In the genomic region with DNA sequence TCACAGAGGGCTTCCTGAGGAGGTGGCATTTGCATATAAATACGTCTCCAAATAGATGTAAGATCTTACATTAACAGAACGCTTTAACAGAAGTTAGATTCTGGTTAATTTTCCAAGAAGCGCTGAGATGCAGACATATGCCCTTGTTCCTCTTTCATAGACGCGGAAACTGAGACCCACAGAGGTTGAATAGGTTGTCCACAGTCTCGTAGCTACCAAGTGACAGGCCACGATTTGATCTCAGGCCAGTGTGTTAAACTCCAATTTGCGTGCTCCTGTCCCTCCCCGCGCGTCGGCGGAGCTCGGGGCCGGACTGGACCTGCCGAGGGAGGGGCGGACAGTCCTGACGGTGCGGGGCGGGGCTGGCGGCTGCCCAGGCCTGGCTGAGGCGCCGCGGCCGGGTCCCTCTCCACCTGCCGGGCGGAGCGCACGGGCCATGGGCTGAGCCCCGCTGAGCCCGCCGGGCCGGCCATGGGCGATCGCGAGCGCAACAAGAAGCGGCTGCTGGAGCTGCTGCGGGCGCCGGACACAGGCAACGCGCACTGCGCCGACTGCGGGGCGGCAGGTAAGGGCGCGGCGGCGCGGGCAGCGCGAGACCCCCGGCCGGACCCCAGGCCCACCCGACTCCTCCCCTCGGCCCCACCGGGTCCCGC, we compare ENCODE assay signal across 8 cellular contexts. TPM values are rescaled to one million over a fixed set of nuclear protein-coding genes. Genes with fewer than 3 reads are reported as not detected.
DNase-seq lines count a peak whose midpoint lies in the region; ATAC-seq and TF ChIP-seq lines count a peak whose summit lies in the region.

A gene with protein sequence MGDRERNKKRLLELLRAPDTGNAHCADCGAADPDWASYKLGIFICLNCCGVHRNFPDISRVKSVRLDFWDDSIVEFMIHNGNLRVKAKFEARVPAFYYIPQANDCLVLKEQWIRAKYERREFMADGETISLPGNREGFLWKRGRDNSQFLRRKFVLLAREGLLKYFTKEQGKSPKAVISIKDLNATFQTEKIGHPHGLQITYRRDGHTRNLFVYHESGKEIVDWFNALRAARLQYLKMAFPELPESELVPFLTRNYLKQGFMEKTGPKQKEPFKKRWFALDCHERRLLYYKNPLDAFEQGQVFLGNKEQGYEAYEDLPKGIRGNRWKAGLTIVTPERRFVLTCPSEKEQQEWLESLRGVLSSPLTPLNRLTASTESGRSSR (plus strand): TSS at position 402 of the 653 bp plus-strand sequence. CDS start 70 bp downstream, at position 472.

- DNase-seq in activated T-cell treated with anti-CD3 and anti-CD28 coated beads, Interleukin-2, amount 50 U/mL, for 4 hours, result no peak
- DNase-seq in activated T-cell treated with anti-CD3 and anti-CD28 coated beads for 4 hours (no peak), PC-9 (peak in 1 of 2 experiments; percentile 54), lung microvascular endothelial cell (ENCODE audit: low read depth in 2 of 2) (peak; percentile 10 to 32), testis (peak; percentile 46), GOT3 (lab: John Stamatoyannopoulos, UW) (no peak)

- BruUV-seq in PC-9 (replicated peaks; lab: Mats Ljungman, UMichigan), result no TSS peak

- no peaks in the 10 kb centered on the region for H3K9me2 ChIP-seq in PC-9 (ENCODE audit: insufficient read depth)

- no peak within 1 kb of the TSS for H2AFZ ChIP-seq in PC-9

- H3K27me3 ChIP-seq in PC-9 (ENCODE audit: insufficient read depth, low read depth), result peaks cover 37% of the 10 kb centered on the region
- peaks cover 57% of the 10 kb centered on the region for H3K27me3 ChIP-seq in ectodermal cell (ENCODE audit: control insufficient read depth, insufficient read depth, low read length, poor library complexity, severe bottlenecking)
- H3K27me3 ChIP-seq in testis, result no peaks in the 10 kb centered on the region

- peaks cover 45% of the 10 kb centered on the region for H3K27me3 Mint-ChIP-seq in activated T-cell treated with anti-CD3 and anti-CD28 coated beads, Interleukin-2, amount 50 U/mL, for 4 hours (ENCODE audit: low read depth)

- no peaks in the 10 kb centered on the region for H3F3A ChIP-seq in PC-9 (ENCODE audit: insufficient read depth, low read depth)

- no peaks in the 10 kb centered on the region for H3K79me2 ChIP-seq in PC-9 (ENCODE audit: low read depth)

- peak; percentile 41 to 45 for ATAC-seq in activated T-cell treated with anti-CD3 and anti-CD28 coated beads, Interleukin-2, amount 50 U/mL, for 4 hours
- no peak for ATAC-seq in HG03025 (IDR thresholded peaks at IDR 0.05; ENCODE audit: low FRiP score, unreplicated experiment)

- H3K4me3 Mint-ChIP-seq in activated T-cell treated with anti-CD3 and anti-CD28 coated beads, Interleukin-2, amount 50 U/mL, for 4 hours, result peak within 1 kb of the TSS; percentile 70

- H3K9me3 Mint-ChIP-seq in activated T-cell treated with anti-CD3 and anti-CD28 coated beads, Interleukin-2, amount 50 U/mL, for 4 hours, result no peaks in the 10 kb centered on the region

- H3K9me3 ChIP-seq in PC-9 (ENCODE audit: insufficient read depth, low read depth) (no peaks in the 10 kb centered on the region), ectodermal cell (ENCODE audit: control insufficient read depth, low read length) (no peaks in the 10 kb centered on the region), testis (no peaks in the 10 kb centered on the region)

- H3K27ac ChIP-seq in PC-9, result no peak within 1 kb of the TSS
- H3K27ac ChIP-seq in ectodermal cell (ENCODE audit: insufficient read depth, low read depth, low read length, poor library complexity, severe bottlenecking), result no peak within 1 kb of the TSS
- H3K27ac ChIP-seq in testis, result peak within 1 kb of the TSS in 1 of 2 donors; percentile 19

- 3% methylated on average over 60 of the region's 60 CpGs for WGBS in ectodermal cell, 2 experiments
- WGBS in testis, 2 donors, result 3 to 7% methylated on average over 6 to 50 of the region's 60 CpGs

- H3K4me1 Mint-ChIP-seq in activated T-cell treated with anti-CD3 and anti-CD28 coated beads, Interleukin-2, amount 50 U/mL, for 4 hours (ENCODE audit: low read depth), result peaks cover 13% of the 10 kb centered on the region

- H3K4me1 ChIP-seq in PC-9 (replicated peaks; ENCODE audit: insufficient read depth) (no peaks in the 10 kb centered on the region), ectodermal cell (ENCODE audit: control insufficient read depth, insufficient read depth, low read length) (peaks cover 9% of the 10 kb centered on the region), testis (peaks cover 6% of the 10 kb centered on the region)

- TF ChIP-seq POLR2A in testis (IDR thresholded peaks at IDR 0.05), result no peak

- intact Hi-C loops in PC-9 (cut with micrococcal nuclease; ENCODE audit: unreplicated experiment) (loop anchor here (5.0 kb wide), 1 partner anchor 51 kb away; a partner anchor contains a TSS), testis (cut with DNase I; ENCODE audit: low total_unique reads) (no loop called here)

- CTCF ChIA-PET in PC-9 (lab: Charles Lee), result no interaction called here

- TF ChIP-seq CTCF in PC-9 (conservative IDR thresholded peaks at IDR 0.05) (no peak), testis (IDR thresholded peaks at IDR 0.05) (no peak)

- H4K20me1 ChIP-seq in PC-9 (ENCODE audit: insufficient read depth), result 0 out of 2 replicates have a peak, but pooled peaks cover 3% of the 10 kb centered on the region

- H3K4me3 ChIP-seq in PC-9, result peak within 1 kb of the TSS; percentile 42; the same call in 1 of the 2 replicates
- peak within 1 kb of the TSS; percentile 41 for H3K4me3 ChIP-seq in ectodermal cell (ENCODE audit: insufficient read depth, low read depth, low read length)
- peak within 1 kb of the TSS; percentile 49 to 55 for H3K4me3 ChIP-seq in testis

- H3K4me2 ChIP-seq in PC-9, result peak within 1 kb of the TSS; percentile 69

- H3K36me3 Mint-ChIP-seq in activated T-cell treated with anti-CD3 and anti-CD28 coated beads, Interleukin-2, amount 50 U/mL, for 4 hours (ENCODE audit: insufficient read depth), result no peaks in the 10 kb centered on the region

- POLR2A ChIA-PET in PC-9 (lab: Charles Lee; ENCODE audit: unreplicated experiment), result no interaction called here

- H3K36me3 ChIP-seq in PC-9 (ENCODE audit: low read depth) (no peaks in the 10 kb centered on the region), ectodermal cell (ENCODE audit: control insufficient read depth, insufficient read depth, low read length) (no peaks in the 10 kb centered on the region), testis (ENCODE audit: low read depth, missing control alignments) (no peaks in the 10 kb centered on the region)

RNA-seq across cellular contexts. Expression of the gene that starts here (rescaled TPM):
- 1 to 10 TPM in 2 of 3 donors, under 1 TPM in 1; 0.95 to 1.4 (median 1.1) TPM for total RNA-seq in activated T-cell treated with anti-CD3 and anti-CD28 coated beads, Interleukin-2, amount 50 U/mL, for 4 hours
- total RNA-seq in PC-9 (2021), result 0.76 and 1.4 TPM in 2 replicates
- polyA plus RNA-seq in ectodermal cell (2013, experiment 1 of 4), result 3.0 TPM
- 1.3 TPM for polyA plus RNA-seq in ectodermal cell (2013, experiment 2 of 4)
- polyA plus RNA-seq in ectodermal cell (2013, experiment 3 of 4), result 0.53 TPM
- polyA plus RNA-seq in ectodermal cell (2013, experiment 4 of 4), result 0.65 TPM
- total RNA-seq in lung microvascular endothelial cell, result 0.20 and 0.87 TPM in 2 replicates
- 1 to 10 TPM; 3.5 to 6.4 TPM for total RNA-seq in testis
- 7.1 TPM for polyA plus RNA-seq in testis (ENCODE audit: insufficient read depth, low read depth, low replicate concordance)

Comparison
In these comparisons a context has a peak if more than half of its experiments do, and no peak if none do; other contexts are left out.
1. Peak in DNase-seq in lung microvascular endothelial cell; RNA of the gene not detected or under 1 TPM.